25 cellular contexts compared by ENCODE assay signal in the genomic region with DNA sequence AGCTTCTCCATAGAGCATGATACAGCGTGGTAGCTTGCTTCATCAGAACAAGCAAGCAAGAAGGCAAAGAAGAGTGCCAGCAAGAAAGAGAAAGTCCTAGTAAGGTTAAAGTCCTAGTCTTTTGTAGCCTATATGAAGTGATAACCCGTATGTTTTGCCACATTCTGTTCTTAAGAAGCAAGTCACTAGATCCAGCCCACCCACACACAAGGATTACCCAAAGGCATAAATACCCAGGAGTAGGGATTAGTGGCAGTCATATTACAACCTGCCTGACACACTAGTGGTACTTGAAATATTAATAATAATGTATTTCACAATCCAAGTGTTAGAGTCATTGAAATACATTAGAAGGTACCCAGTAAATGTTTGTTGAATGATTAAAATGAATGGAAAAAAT.
"Had no signal": no experiment of that assay in that cellular context is flagged by ENCODE, and none has a peak within 500 bp of the region (broad histone marks: within the 10 kb centered on the region; RNA-seq: fewer than 3 reads in every experiment).

No MANE protein-coding gene starts in this region.

- ATAC-seq: activated CD4-positive, alpha-beta T cell treated with anti-CD3 and anti-CD28 coated beads for 36 hours; activated T-cell treated with anti-CD3 and anti-CD28 coated beads, Interleukin-2, amount 50 U/mL, for 72 hours; T-helper 17 cell had no signal

- DNase-seq: activated CD4-positive, alpha-beta memory T cell treated with anti-CD3 and anti-CD28 coated beads, Interleukin-2, amount 10 ng/mL, durations not matched to agents 7 days and 5 days; activated CD4-positive, alpha-beta T cell treated with anti-CD3 and anti-CD28 coated beads for 36 hours; activated CD4-positive, alpha-beta T cell treated with anti-CD3 and anti-CD28 coated beads, Interleukin-2, amount 50 U/mL, for 1 hour; activated CD8-positive, alpha-beta memory T cell treated with anti-CD3 and anti-CD28 coated beads, Interleukin-2, amount 50 U/mL, for 4 hours; activated gamma-delta T cell treated with Interleukin-2 at 50 U/mL for 16 hours; activated naive CD4-positive, alpha-beta T cell treated with anti-CD3 and anti-CD28 coated beads, Interleukin-2, amount 10 ng/mL, durations not matched to agents 7 days and 5 days; activated naive CD8-positive, alpha-beta T cell treated with anti-CD3 and anti-CD28 coated beads, Interleukin-2, amount 10 ng/mL, durations not matched to agents 7 days and 5 days; activated T-cell treated with anti-CD3 and anti-CD28 coated beads, Interleukin-2, amount 50 U/mL, for 72 hours; adrenal gland; aorta; central memory CD4-positive, alpha-beta T cell; KG1; NCI-H1048; NCI-H146; NCI-H1930; NCI-H2171; NCI-H2227 treated with DMSO at 0.1 percent for 48 hours; NCI-H446 treated with DMSO at 0.1 percent for 48 hours; NCI-H526 treated with DMSO at 0.1 percent for 48 hours; PC-9; SIG-M5; T-helper 17 cell; T-helper 9 cell; WERI-Rb-1 had no signal

- H3K4me3 ChIP-seq: adrenal gland, breast epithelium, PC-9 had no signal
